Comparison of ENCODE assay signal across 8 cellular contexts in the genomic region with DNA sequence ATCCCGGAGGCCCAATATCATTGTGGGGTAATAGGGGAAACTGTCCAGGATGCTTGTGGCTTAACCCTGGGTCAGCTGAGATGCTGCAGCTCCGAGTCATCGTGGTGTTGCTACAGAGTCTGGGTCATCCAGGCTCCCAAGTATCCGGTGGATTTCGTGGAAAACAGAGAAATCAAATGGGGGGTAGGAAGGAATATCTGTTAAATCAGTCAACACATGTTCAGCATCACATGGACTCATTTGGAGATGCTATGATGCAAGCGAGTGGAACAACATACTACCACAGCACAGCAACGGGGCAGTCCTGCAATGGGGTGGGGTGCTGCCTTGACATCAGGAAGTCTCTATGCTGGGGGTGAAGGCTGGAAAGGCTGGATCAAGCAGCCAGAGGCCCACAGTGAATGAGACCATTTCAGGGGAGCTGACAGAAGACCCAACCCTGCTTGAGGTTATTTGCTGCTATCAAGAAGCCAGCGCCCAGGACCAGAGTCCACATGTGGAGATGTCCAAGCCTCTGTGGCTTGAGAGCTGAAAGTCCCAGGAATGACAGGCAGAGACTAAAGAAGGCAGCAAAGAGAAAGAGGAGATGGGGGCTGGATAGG. TPM values are rescaled to one million over a fixed set of nuclear protein-coding genes. Genes with fewer than 3 reads are reported as not detected.
A peak's percentile ranks its signal among the peaks of the same experiment; 100 is the strongest.
DNase-seq lines count a peak whose midpoint lies in the region; ATAC-seq, FAIRE-seq and TF ChIP-seq lines count a peak whose summit lies in the region.

No MANE protein-coding gene starts in this region.

- H3K36me3 ChIP-seq in RWPE2 (ENCODE audit: low read depth) (peaks cover 26% of the 10 kb centered on the region), skeletal muscle tissue (ENCODE audit: control insufficient read depth in 3 of 3, insufficient read depth in 3 of 3, low read length in 3 of 3) (no peaks in the 10 kb centered on the region)

- TF ChIP-seq POLR2A in GM12891 (IDR thresholded peaks at IDR 0.05; ENCODE audit: low read depth, low read length) = no peak

- peak; percentile 87 for ATAC-seq in RWPE2 (ENCODE audit: low read depth)
- no peak for ATAC-seq in HG02973 (IDR thresholded peaks at IDR 0.05; ENCODE audit: unreplicated experiment)
- ATAC-seq in HG02885 (IDR thresholded peaks at IDR 0.05; ENCODE audit: poor library complexity, unreplicated experiment) = no peak

- no peak for TF ChIP-seq CTCF in RWPE2 (IDR thresholded peaks at IDR 0.05; ENCODE audit: poor library complexity, severe bottlenecking)

- H3K27ac ChIP-seq in RWPE2 (ENCODE audit: poor library complexity, severe bottlenecking) (peak overlapping the region; percentile 72), skeletal muscle tissue (ENCODE audit: low read depth, low read length) (peak overlapping the region; percentile 36)

- H3K4me1 ChIP-seq in RWPE2 (ENCODE audit: insufficient read depth, poor library complexity, severe bottlenecking) (peaks cover 37% of the 10 kb centered on the region), skeletal muscle tissue (ENCODE audit: control insufficient read depth in 3 of 3, insufficient read depth in 3 of 3, low read length in 3 of 3) (peaks cover 0 to 15% (median 0%) of the 10 kb centered on the region in 3 donors)

- H3K4me3 ChIP-seq in RWPE2 (ENCODE audit: severe bottlenecking) (no peak overlapping the region), skeletal muscle tissue (ENCODE audit: low read length in 3 of 3) (no peak overlapping the region)

- FAIRE-seq in GM12891 (lab: Jason Lieb, UNC) = peak; percentile 16

- DNase-seq in GM12891 (ENCODE audit: insufficient read length, low spot score) (no peak), RWPE2 (ENCODE audit: low spot score) (peak; percentile 81), fibroblast of gingiva (ENCODE audit: low read depth) (peak; percentile 98), NK-92 (lab: John Stamatoyannopoulos, UW; ENCODE audit: unreplicated experiment) (no peak), NCI-H1105 (lab: John Stamatoyannopoulos, UW) (no peak)

- H3K27me3 ChIP-seq in RWPE2 (ENCODE audit: insufficient read depth, poor library complexity, severe bottlenecking) (no peaks in the 10 kb centered on the region), skeletal muscle tissue (ENCODE audit: control insufficient read depth in 3 of 3, insufficient read depth in 3 of 3, low read length in 3 of 3) (no peaks in the 10 kb centered on the region)

- H3K9me3 ChIP-seq in RWPE2 (ENCODE audit: severe bottlenecking) (no peaks in the 10 kb centered on the region), skeletal muscle tissue (ENCODE audit: control insufficient read depth in 3 of 3, low read length in 3 of 3) (no peaks in the 10 kb centered on the region)

- no peak overlapping the region for H3K9ac ChIP-seq in skeletal muscle tissue (ENCODE audit: low read depth in 1 of 3, low read length in 3 of 3)

TF ChIP-seq in GM12891, 5 proteins besides CTCF, POLR2A, EP300 and RAD21:
- TF ChIP-seq PAX5 (IDR thresholded peaks at IDR 0.05; ENCODE audit: insufficient read depth, low read length, severe bottlenecking) (no peak), POLR2AphosphoS5 (IDR thresholded peaks at IDR 0.05; ENCODE audit: low read depth, low read length) (no peak), TAF1 (IDR thresholded peaks at IDR 0.05; ENCODE audit: low read depth, low read length) (no peak), POU2F2 (IDR thresholded peaks at IDR 0.05; ENCODE audit: low read depth, low read length) (no peak), SPI1 (IDR thresholded peaks at IDR 0.05; ENCODE audit: low read depth, low read length) (no peak)

RNA-seq across cellular contexts. Expression of a gene that starts 22.9 kb away (rescaled TPM):
- 4.5 TPM for polyA plus RNA-seq in GM12891 (2012; ENCODE audit: low read depth, missing spikeins)
- total RNA-seq in skeletal muscle tissue = 0.52 TPM

Comparison
In these comparisons a context has a peak if more than half of its experiments do, and no peak if none do; other contexts are left out.
1. DNase-seq: peak in RWPE2 (single experiment) and fibroblast of gingiva (single experiment); none in GM12891 (single experiment), NK-92 (single experiment) and NCI-H1105 (single experiment).